ENCODE assay signal across 1 cellular context in genomic region chr10:68223535-68224165, GRCh38.
TF ChIP-seq lines count a peak whose summit lies in the region.

No MANE protein-coding gene starts in this region.

TF ChIP-seq in GM23338, 12 proteins besides CTCF, POLR2A, EP300 and RAD21 (continued from another document):
- TF ChIP-seq NANOG (IDR thresholded peaks at IDR 0.05; ENCODE audit: borderline replicate concordance) (no peak), ZNF462 (CRISPR knock-in tag; IDR thresholded peaks at IDR 0.05) (no peak), REST (IDR thresholded peaks at IDR 0.05; ENCODE audit: unreplicated experiment) (no peak), JUNB (IDR thresholded peaks at IDR 0.05; ENCODE audit: unreplicated experiment) (no peak)
